ENCODE assay signal across 9 cellular contexts in genomic region chr2:176493221-176493825, GRCh38.
DNase-seq lines count a peak whose midpoint lies in the region; ATAC-seq and TF ChIP-seq lines count a peak whose summit lies in the region.
"Had no signal": no experiment of that assay in that cellular context is flagged by ENCODE, and none has a peak within 500 bp of the region (broad histone marks: within the 10 kb centered on the region; RNA-seq: fewer than 3 reads in every experiment).

No MANE protein-coding gene starts in this region.

- H3K9me2 ChIP-seq in OCI-LY1 (ENCODE audit: low read depth, low read length): no peaks in the 10 kb centered on the region
- H3K9me2 ChIP-seq in neural cell (ENCODE audit: insufficient read depth, low read length): no peaks in the 10 kb centered on the region

- no peaks in the 10 kb centered on the region for H3K36me3 Mint-ChIP-seq in osteocyte (ENCODE audit: unreplicated experiment)
- H3K36me3 Mint-ChIP-seq in activated T-helper 2 cell treated with anti-CD3 and anti-CD28 coated beads, Interferon-gamma antibody, Interleukin-2, Interleukin-4, amounts not matched to agents 10 μg/mL and 5 μg/mL and 100 μg/mL, durations not matched to agents 14 hours and 24 hours and 36 hours (ENCODE audit: low read depth): no peaks in the 10 kb centered on the region

- peaks cover 64% of the 10 kb centered on the region for H3K4me1 ChIP-seq in OCI-LY1 (ENCODE audit: insufficient read depth, low read length, severe bottlenecking)

- H3K4me3 Mint-ChIP-seq in osteocyte (ENCODE audit: unreplicated experiment): no peak overlapping the region
- no peak overlapping the region for H3K4me3 Mint-ChIP-seq in activated T-helper 2 cell treated with anti-CD3 and anti-CD28 coated beads, Interferon-gamma antibody, Interleukin-2, Interleukin-4, amounts not matched to agents 10 μg/mL and 5 μg/mL and 100 μg/mL, durations not matched to agents 14 hours and 24 hours and 36 hours (ENCODE audit: low read depth)

- H3K79me2 ChIP-seq in OCI-LY1 (ENCODE audit: insufficient read depth, low read length) (no peaks in the 10 kb centered on the region), neural cell (replicated peaks; ENCODE audit: insufficient read depth, low read length) (no peaks in the 10 kb centered on the region)

- H3K36me3 ChIP-seq in OCI-LY1 (ENCODE audit: insufficient read depth, low read length) (no peaks in the 10 kb centered on the region), neural cell (ENCODE audit: insufficient read depth, low read length) (no peaks in the 10 kb centered on the region)

- H4K20me1 ChIP-seq in OCI-LY1 (ENCODE audit: insufficient read depth, low read length) (no peaks in the 10 kb centered on the region), neural cell (ENCODE audit: insufficient read depth) (no peaks in the 10 kb centered on the region)

- H3K27me3 ChIP-seq in OCI-LY1 (ENCODE audit: insufficient read depth, low read length): no peaks in the 10 kb centered on the region
- H3K27me3 ChIP-seq in neural cell (ENCODE audit: insufficient read depth, low read depth, low read length): no peaks in the 10 kb centered on the region

- H3K4me1 Mint-ChIP-seq in osteocyte (ENCODE audit: unreplicated experiment): peaks cover 9% of the 10 kb centered on the region
- H3K4me1 Mint-ChIP-seq in activated T-helper 2 cell treated with anti-CD3 and anti-CD28 coated beads, Interferon-gamma antibody, Interleukin-2, Interleukin-4, amounts not matched to agents 10 μg/mL and 5 μg/mL and 100 μg/mL, durations not matched to agents 14 hours and 24 hours and 36 hours (ENCODE audit: low read depth): peaks cover 21% of the 10 kb centered on the region

- no peak for TF ChIP-seq RAD21 in neural cell (conservative IDR thresholded peaks at IDR 0.05)

- ATAC-seq in GM18858 (IDR thresholded peaks at IDR 0.05; ENCODE audit: unreplicated experiment): peak; percentile 30
- peak; percentile 46 for ATAC-seq in HG03139 (IDR thresholded peaks at IDR 0.05; ENCODE audit: unreplicated experiment)

- no peak for DNase-seq in osteocyte (ENCODE audit: extremely low spot score, unreplicated experiment)
- no peak for DNase-seq in T-helper 2 cell
- no peak for DNase-seq in SHP77 (lab: John Stamatoyannopoulos, UW)
- no peak for DNase-seq in activated T-helper 2 cell treated with anti-CD3 and anti-CD28 coated beads, Interferon-gamma antibody, Interleukin-2, Interleukin-4, amounts not matched to agents 10 μg/mL and 5 μg/mL and 100 μg/mL, durations not matched to agents 14 hours and 24 hours and 36 hours (ENCODE audit: low spot score)
- DNase-seq: SHP77 treated with DMSO at 0.1 percent for 48 hours had no signal

- TF ChIP-seq EP300 in neural cell (conservative IDR thresholded peaks at IDR 0.05; ENCODE audit: poor library complexity, severe bottlenecking): peak; percentile 29

- no peaks in the 10 kb centered on the region for H3K9me3 ChIP-seq in OCI-LY1 (ENCODE audit: low read length)
- no peaks in the 10 kb centered on the region for H3K9me3 ChIP-seq in neural cell (ENCODE audit: low read length)

- no peaks in the 10 kb centered on the region for H3K9me3 Mint-ChIP-seq in osteocyte (ENCODE audit: unreplicated experiment)
- no peaks in the 10 kb centered on the region for H3K9me3 Mint-ChIP-seq in activated T-helper 2 cell treated with anti-CD3 and anti-CD28 coated beads, Interferon-gamma antibody, Interleukin-2, Interleukin-4, amounts not matched to agents 10 μg/mL and 5 μg/mL and 100 μg/mL, durations not matched to agents 14 hours and 24 hours and 36 hours

- H3K4me3 ChIP-seq in OCI-LY1 (ENCODE audit: low read depth, low read length, poor library complexity, severe bottlenecking) (peak overlapping the region; percentile 1), neural cell (ENCODE audit: low read length) (no peak overlapping the region)

- H3F3A ChIP-seq in OCI-LY1 (ENCODE audit: insufficient read depth, low read length) (no peaks in the 10 kb centered on the region), neural cell (ENCODE audit: insufficient read depth, low read length, poor library complexity, severe bottlenecking) (no peaks in the 10 kb centered on the region)

- TF ChIP-seq CTCF in OCI-LY1 (IDR thresholded peaks at IDR 0.05; ENCODE audit: low read length) (no peak), neural cell (IDR thresholded peaks at IDR 0.05; ENCODE audit: poor library complexity, severe bottlenecking) (no peak), osteocyte (IDR thresholded peaks at IDR 0.05) (no peak)

- H2AFZ ChIP-seq in OCI-LY1 (ENCODE audit: low read length) (no peak overlapping the region), neural cell (ENCODE audit: low read depth, low read length) (no peak overlapping the region)

- peak overlapping the region; percentile 31 for H3K4me2 ChIP-seq in OCI-LY1 (ENCODE audit: low read length)
- no peak overlapping the region for H3K4me2 ChIP-seq in neural cell (ENCODE audit: low read length)

- H3K27me3 Mint-ChIP-seq in osteocyte (ENCODE audit: unreplicated experiment): peaks cover 24% of the 10 kb centered on the region
- peaks cover 52% of the 10 kb centered on the region for H3K27me3 Mint-ChIP-seq in activated T-helper 2 cell treated with anti-CD3 and anti-CD28 coated beads, Interferon-gamma antibody, Interleukin-2, Interleukin-4, amounts not matched to agents 10 μg/mL and 5 μg/mL and 100 μg/mL, durations not matched to agents 14 hours and 24 hours and 36 hours (ENCODE audit: low read depth)

- intact Hi-C loops in activated T-helper 2 cell treated with anti-CD3 and anti-CD28 coated beads, Interferon-gamma antibody, Interleukin-2, Interleukin-4, amounts not matched to agents 10 μg/mL and 5 μg/mL and 100 μg/mL, durations not matched to agents 14 hours and 24 hours and 36 hours (cut with micrococcal nuclease): no loop called here

- H3K9ac ChIP-seq in OCI-LY1 (ENCODE audit: low read length) (peak overlapping the region; percentile 12; the same call in 1 of the 2 replicates), neural cell (ENCODE audit: low read length) (no peak overlapping the region)

- no peak overlapping the region for H3K27ac Mint-ChIP-seq in osteocyte (ENCODE audit: unreplicated experiment)
- H3K27ac Mint-ChIP-seq in activated T-helper 2 cell treated with anti-CD3 and anti-CD28 coated beads, Interferon-gamma antibody, Interleukin-2, Interleukin-4, amounts not matched to agents 10 μg/mL and 5 μg/mL and 100 μg/mL, durations not matched to agents 14 hours and 24 hours and 36 hours: no peak overlapping the region

- H3K27ac ChIP-seq in OCI-LY1 (ENCODE audit: low read depth, low read length, poor library complexity, severe bottlenecking) (peak overlapping the region; percentile 83), neural cell (ENCODE audit: low read length) (peak overlapping the region; percentile 15)

TF ChIP-seq in neural cell, 6 proteins besides CTCF, POLR2A, EP300 and RAD21:
- no peak for TF ChIP-seq POLR2AphosphoS5 (IDR thresholded peaks at IDR 0.05)
- no peak for TF ChIP-seq SMC3 (conservative IDR thresholded peaks at IDR 0.05; ENCODE audit: poor library complexity)
- TF ChIP-seq MXI1 (conservative IDR thresholded peaks at IDR 0.05; ENCODE audit: poor library complexity, severe bottlenecking): no peak
- TF ChIP-seq REST (IDR thresholded peaks at IDR 0.05; ENCODE audit: borderline replicate concordance): no peak
- no peak for TF ChIP-seq TAF1 (IDR thresholded peaks at IDR 0.05; ENCODE audit: low read depth)
- TF ChIP-seq EZH2 (IDR thresholded peaks at IDR 0.05; ENCODE audit: borderline replicate concordance, insufficient read depth, low read length, poor library complexity, severe bottlenecking): no peak
